ENCODE assay signal across 1 cellular context in the genomic region with DNA sequence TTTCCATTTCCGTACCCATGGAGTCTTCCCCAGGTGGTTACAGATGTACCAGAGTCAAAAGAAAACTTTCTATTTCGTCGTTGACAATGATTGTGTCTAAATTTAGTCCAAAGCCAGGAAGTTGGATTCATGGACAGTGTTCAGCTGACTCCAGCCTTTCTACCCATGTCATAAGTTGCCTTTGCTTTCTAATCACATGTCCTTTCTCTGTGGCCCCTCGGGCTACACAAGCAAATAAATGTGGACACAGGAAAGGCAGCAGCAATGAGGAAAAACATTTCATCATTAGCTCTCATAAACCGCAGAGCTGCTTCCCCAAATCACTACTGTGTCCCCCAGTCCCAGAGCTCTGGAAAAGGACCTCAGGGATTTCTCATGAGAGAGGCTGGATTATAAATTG.
TF ChIP-seq lines count a peak whose summit lies in the region.

No MANE protein-coding gene starts in this region.

TF ChIP-seq in HepG2, 621 proteins besides CTCF, POLR2A, EP300 and RAD21 (continued from another document):
- TF ChIP-seq, protein P1, sequence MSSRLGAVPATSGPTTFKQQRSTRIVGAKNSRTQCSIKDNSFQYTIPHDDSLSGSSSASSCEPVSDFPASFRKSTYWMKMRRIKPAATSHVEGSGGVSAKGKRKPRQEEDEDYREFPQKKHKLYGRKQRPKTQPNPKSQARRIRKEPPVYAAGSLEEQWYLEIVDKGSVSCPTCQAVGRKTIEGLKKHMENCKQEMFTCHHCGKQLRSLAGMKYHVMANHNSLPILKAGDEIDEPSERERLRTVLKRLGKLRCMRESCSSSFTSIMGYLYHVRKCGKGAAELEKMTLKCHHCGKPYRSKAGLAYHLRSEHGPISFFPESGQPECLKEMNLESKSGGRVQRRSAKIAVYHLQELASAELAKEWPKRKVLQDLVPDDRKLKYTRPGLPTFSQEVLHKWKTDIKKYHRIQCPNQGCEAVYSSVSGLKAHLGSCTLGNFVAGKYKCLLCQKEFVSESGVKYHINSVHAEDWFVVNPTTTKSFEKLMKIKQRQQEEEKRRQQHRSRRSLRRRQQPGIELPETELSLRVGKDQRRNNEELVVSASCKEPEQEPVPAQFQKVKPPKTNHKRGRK (CRISPR knock-in tag; IDR thresholded peaks at IDR 0.05), result no peak
- TF ChIP-seq NFIB (CRISPR knock-in tag; IDR thresholded peaks at IDR 0.05; ENCODE audit: borderline replicate concordance), result no peak
- TF ChIP-seq, protein P2, sequence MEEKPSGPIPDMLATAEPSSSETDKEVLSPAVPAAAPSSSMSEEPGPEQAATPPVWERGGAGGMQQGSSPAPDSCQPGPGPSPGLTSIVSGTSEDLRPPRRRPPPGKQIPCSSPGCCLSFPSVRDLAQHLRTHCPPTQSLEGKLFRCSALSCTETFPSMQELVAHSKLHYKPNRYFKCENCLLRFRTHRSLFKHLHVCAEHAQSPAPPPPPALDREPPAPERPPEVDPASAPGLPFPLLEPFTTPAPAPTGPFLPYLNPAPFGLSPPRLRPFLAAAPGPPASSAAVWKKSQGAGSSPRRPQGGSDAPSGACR (CRISPR knock-in tag; IDR thresholded peaks at IDR 0.05), result no peak
- TF ChIP-seq, protein P3, sequence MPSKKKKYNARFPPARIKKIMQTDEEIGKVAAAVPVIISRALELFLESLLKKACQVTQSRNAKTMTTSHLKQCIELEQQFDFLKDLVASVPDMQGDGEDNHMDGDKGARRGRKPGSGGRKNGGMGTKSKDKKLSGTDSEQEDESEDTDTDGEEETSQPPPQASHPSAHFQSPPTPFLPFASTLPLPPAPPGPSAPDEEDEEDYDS (CRISPR knock-in tag; IDR thresholded peaks at IDR 0.05), result no peak
- no peak for TF ChIP-seq PAX8 (CRISPR knock-in tag; IDR thresholded peaks at IDR 0.05; ENCODE audit: borderline replicate concordance)
- TF ChIP-seq ZNF225 (CRISPR knock-in tag; IDR thresholded peaks at IDR 0.05), result no peak
